In the genomic region with DNA sequence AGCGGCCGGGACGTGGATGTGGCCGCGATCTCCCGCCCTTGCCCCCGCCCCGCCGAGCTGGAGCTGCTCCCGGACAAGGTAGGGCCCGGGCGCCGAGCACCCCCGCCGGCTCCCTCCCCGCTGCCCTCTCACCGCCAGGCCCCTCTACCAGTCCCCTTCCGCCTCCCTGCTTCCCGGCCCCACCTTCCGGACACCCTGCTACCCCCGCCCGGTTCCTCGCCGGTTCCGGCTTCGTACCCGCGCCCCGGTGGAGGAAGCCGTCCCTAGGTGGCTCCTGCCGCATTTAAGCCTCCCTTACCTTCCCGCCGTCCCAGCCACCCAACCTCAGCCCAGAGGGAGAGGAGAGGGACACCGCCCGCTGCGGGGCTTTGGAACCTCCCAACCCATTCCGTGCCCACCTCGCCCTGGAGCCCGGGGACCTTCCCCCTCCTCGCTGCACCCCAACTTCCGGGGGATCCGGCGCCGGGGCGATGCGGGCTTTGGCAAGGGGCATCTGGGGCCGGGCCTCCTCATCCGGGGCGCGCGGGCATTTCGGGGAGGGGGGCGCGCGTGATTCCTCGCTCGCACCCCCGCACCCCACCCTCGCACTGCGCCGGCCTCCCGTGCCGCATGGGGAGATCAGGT, we compare ENCODE assay signal across 8 cellular contexts. TPM values are rescaled to one million over a fixed set of nuclear protein-coding genes. Genes with fewer than 3 reads are reported as not detected.
DNase-seq lines count a peak whose midpoint lies in the region; ATAC-seq and TF ChIP-seq lines count a peak whose summit lies in the region.

No MANE protein-coding gene starts in this region.

- CTCF ChIA-PET in GM10248 (lab: Yijun Ruan, JAX): interaction anchor here (0.9 to 1.5 kb wide), 4 partner anchors 18 to 214 kb away, joined by 3 read pairs; no protein-coding TSS in a partner anchor

- peak overlapping the region; percentile 30 to 95 (median 92) for H3K27ac Mint-ChIP-seq in naive thymus-derived CD8-positive, alpha-beta T cell

- H3K4me1 Mint-ChIP-seq in naive thymus-derived CD8-positive, alpha-beta T cell: peaks cover 32 to 49% (median 45%) of the 10 kb centered on the region in 4 donors

- peak; percentile 50 for DNase-seq in GM10248 (ENCODE audit: extremely low spot score)
- DNase-seq in HCEC 1CT: peak; percentile 11
- peak; percentile 82 for DNase-seq in NB4 (ENCODE audit: low read depth)
- DNase-seq in activated CD8-positive, alpha-beta memory T cell treated with anti-CD3 and anti-CD28 coated beads, Interleukin-2, amount 50 U/mL, for 4 hours: peak; percentile 56
- DNase-seq in epithelial cell of proximal tubule (ENCODE audit: low read depth): no peak
- DNase-seq in naive thymus-derived CD8-positive, alpha-beta T cell: peak; percentile 41 to 80 (median 60)
- DNase-seq in stimulated activated naive CD8-positive, alpha-beta T cell treated with anti-CD3 and anti-CD28 coated beads, Interleukin-15, Interleukin-2, amounts not matched to agents 100 U/mL and 50 U/mL, for 24 hours: peak; percentile 72
- no peak for DNase-seq in Ammon's horn (ENCODE audit: low spot score)

- POLR2A ChIA-PET in GM10248 (lab: Yijun Ruan, JAX): no interaction called here
- POLR2A ChIA-PET in naive thymus-derived CD8-positive, alpha-beta T cell (lab: Charles Lee): interaction anchor here (0.5 to 1.2 kb wide), 8 partner anchors 11 to 110 kb away, joined by 3 to 5 read pairs (median 4); no protein-coding TSS in a partner anchor

- peak overlapping the region; percentile 79 to 96 (median 93) for H3K4me3 Mint-ChIP-seq in naive thymus-derived CD8-positive, alpha-beta T cell

- no peaks in the 10 kb centered on the region for H3K36me3 Mint-ChIP-seq in naive thymus-derived CD8-positive, alpha-beta T cell

- TF ChIP-seq POLR2A in NB4 (IDR thresholded peaks at IDR 0.05; ENCODE audit: extremely low read depth, insufficient read length): no peak

- H3K9me3 Mint-ChIP-seq in naive thymus-derived CD8-positive, alpha-beta T cell: no peaks in the 10 kb centered on the region

- H3K27me3 Mint-ChIP-seq in naive thymus-derived CD8-positive, alpha-beta T cell: no peaks in the 10 kb centered on the region

- ATAC-seq in naive thymus-derived CD8-positive, alpha-beta T cell: peak; percentile 20 to 32
- peak; percentile 44 for ATAC-seq in stimulated activated naive CD8-positive, alpha-beta T cell treated with anti-CD3 and anti-CD28 coated beads, Interleukin-15, Interleukin-2, amounts not matched to agents 100 U/mL and 50 U/mL, for 24 hours

- TF ChIP-seq CTCF in GM10248 (IDR thresholded peaks at IDR 0.05; ENCODE audit: control extremely low read depth, extremely low read depth, low read depth, missing control alignments) (no peak), NB4 (IDR thresholded peaks at IDR 0.05; ENCODE audit: low read depth, low read length) (no peak), epithelial cell of proximal tubule (conservative IDR thresholded peaks at IDR 0.05; ENCODE audit: low read depth, low read length) (no peak)

- H3K4me3 ChIP-seq in NB4 (ENCODE audit: low read depth, low read length) (peak overlapping the region; percentile 72), epithelial cell of proximal tubule (ENCODE audit: low read depth, low read length) (peak overlapping the region; percentile 93)

RNA-seq across cellular contexts. Expression of a gene that starts 0.5 kb away (rescaled TPM):
- 20.8 and 22.6 TPM in 2 replicates for total RNA-seq in epithelial cell of proximal tubule
- 10 to 100 TPM; 20.7 to 22.8 TPM for total RNA-seq in naive thymus-derived CD8-positive, alpha-beta T cell
- 10 to 100 TPM; 20.0 to 31.0 (median 27.0) TPM for polyA plus RNA-seq in naive thymus-derived CD8-positive, alpha-beta T cell

Comparison
In these comparisons a context has a peak if more than half of its experiments do, and no peak if none do; other contexts are left out.
1. DNase-seq: peak in GM10248 (single experiment), HCEC 1CT (single experiment), NB4 (single experiment), activated CD8-positive, alpha-beta memory T cell treated with anti-CD3 and anti-CD28 coated beads, Interleukin-2, amount 50 U/mL, for 4 hours (single experiment), naive thymus-derived CD8-positive, alpha-beta T cell (10 of 10) and stimulated activated naive CD8-positive, alpha-beta T cell treated with anti-CD3 and anti-CD28 coated beads, Interleukin-15, Interleukin-2, amounts not matched to agents 100 U/mL and 50 U/mL, for 24 hours (single experiment); none in epithelial cell of proximal tubule (single experiment) and Ammon's horn (single experiment).